In the genomic region with DNA sequence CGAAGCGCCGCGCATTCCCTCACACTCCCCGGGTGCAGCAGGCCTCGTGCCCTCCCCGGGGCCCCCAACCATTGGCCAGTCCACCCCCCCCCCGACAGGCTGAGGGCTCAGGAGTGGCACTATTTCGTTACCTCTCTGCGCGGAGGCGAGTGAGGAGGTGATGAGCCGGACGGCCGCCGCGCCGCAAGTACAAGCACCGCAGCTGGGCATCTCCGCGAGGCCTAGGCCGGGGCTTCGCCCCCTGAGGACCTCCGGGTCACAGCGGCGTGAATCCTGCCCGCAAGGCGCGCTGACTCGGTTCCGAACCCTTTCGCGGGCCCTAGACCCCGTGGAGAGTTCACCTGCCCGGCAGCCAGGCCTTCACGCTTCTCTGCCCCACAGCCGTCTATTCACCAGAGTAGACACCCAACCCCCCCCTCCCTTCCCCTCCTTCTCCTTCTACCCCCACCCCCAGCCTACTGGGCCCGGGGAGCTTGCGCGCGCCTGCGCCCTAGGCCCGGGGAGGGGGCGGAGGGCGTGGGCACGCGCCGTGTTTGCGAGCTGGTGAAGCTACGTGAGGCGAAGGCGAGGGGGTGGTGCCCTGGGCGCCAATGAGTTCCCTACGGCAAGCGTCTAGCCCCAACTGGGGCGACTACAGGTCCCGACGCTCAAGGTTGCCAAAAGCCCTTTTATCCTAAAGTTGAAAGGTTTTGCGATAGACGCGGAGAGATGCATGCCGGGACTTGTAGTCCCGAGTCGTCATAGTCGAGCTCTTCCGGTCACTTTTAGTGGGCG, we compare ENCODE assay signal across 1 cellular context.
TF ChIP-seq lines count a peak whose summit lies in the region.

A gene (minus strand): TSS at position 399 of the 774 bp plus-strand sequence. CDS start 189 bp downstream, at position 210.

TF ChIP-seq in HepG2, 621 proteins besides CTCF, POLR2A, EP300 and RAD21 (continued from another document and continues in another):
- TF ChIP-seq ZNF101 (CRISPR knock-in tag; IDR thresholded peaks at IDR 0.05; ENCODE audit: borderline replicate concordance, low read depth), result no peak
- TF ChIP-seq ZBTB20 (CRISPR knock-in tag; IDR thresholded peaks at IDR 0.05; ENCODE audit: borderline replicate concordance, low read depth), result 0 out of 2 replicates have a peak, but pooled peaks have one; percentile 62
- peak; percentile 56 for TF ChIP-seq SUZ12 (IDR thresholded peaks at IDR 0.05; ENCODE audit: low read depth, low read length)
- peak; percentile 75 for TF ChIP-seq RBM39 (IDR thresholded peaks at IDR 0.05; ENCODE audit: low read depth, low read length, poor library complexity, severe bottlenecking)
- 0 out of 2 replicates have a peak, but pooled peaks have one; percentile 32 for TF ChIP-seq KLF11 (CRISPR knock-in tag; IDR thresholded peaks at IDR 0.05)
- TF ChIP-seq HHEX (CRISPR knock-in tag; IDR thresholded peaks at IDR 0.05), result no peak; the same call in 1 of the 2 replicates
- TF ChIP-seq, protein P1, sequence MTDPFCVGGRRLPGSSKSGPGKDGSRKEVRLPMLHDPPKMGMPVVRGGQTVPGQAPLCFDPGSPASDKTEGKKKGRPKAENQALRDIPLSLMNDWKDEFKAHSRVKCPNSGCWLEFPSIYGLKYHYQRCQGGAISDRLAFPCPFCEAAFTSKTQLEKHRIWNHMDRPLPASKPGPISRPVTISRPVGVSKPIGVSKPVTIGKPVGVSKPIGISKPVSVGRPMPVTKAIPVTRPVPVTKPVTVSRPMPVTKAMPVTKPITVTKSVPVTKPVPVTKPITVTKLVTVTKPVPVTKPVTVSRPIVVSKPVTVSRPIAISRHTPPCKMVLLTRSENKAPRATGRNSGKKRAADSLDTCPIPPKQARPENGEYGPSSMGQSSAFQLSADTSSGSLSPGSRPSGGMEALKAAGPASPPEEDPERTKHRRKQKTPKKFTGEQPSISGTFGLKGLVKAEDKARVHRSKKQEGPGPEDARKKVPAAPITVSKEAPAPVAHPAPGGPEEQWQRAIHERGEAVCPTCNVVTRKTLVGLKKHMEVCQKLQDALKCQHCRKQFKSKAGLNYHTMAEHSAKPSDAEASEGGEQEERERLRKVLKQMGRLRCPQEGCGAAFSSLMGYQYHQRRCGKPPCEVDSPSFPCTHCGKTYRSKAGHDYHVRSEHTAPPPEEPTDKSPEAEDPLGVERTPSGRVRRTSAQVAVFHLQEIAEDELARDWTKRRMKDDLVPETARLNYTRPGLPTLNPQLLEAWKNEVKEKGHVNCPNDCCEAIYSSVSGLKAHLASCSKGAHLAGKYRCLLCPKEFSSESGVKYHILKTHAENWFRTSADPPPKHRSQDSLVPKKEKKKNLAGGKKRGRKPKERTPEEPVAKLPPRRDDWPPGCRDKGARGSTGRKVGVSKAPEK (CRISPR knock-in tag; IDR thresholded peaks at IDR 0.05; ENCODE audit: borderline replicate concordance), result no peak
- no peak for TF ChIP-seq FOXP1 (IDR thresholded peaks at IDR 0.05)
- TF ChIP-seq FOXP1 (CRISPR knock-in tag; IDR thresholded peaks at IDR 0.05), result peak; percentile 6; the same call in 1 of the 2 replicates
- TF ChIP-seq ZNF550 (CRISPR knock-in tag; IDR thresholded peaks at IDR 0.05; ENCODE audit: borderline replicate concordance), result no peak
- TF ChIP-seq, protein P2, sequence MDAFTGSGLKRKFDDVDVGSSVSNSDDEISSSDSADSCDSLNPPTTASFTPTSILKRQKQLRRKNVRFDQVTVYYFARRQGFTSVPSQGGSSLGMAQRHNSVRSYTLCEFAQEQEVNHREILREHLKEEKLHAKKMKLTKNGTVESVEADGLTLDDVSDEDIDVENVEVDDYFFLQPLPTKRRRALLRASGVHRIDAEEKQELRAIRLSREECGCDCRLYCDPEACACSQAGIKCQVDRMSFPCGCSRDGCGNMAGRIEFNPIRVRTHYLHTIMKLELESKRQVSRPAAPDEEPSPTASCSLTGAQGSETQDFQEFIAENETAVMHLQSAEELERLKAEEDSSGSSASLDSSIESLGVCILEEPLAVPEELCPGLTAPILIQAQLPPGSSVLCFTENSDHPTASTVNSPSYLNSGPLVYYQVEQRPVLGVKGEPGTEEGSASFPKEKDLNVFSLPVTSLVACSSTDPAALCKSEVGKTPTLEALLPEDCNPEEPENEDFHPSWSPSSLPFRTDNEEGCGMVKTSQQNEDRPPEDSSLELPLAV (CRISPR knock-in tag; conservative IDR thresholded peaks at IDR 0.05; ENCODE audit: low read depth), result no peak
- peak; percentile 59 for TF ChIP-seq RARA (CRISPR knock-in tag; IDR thresholded peaks at IDR 0.05)
- TF ChIP-seq ZNF530 (CRISPR knock-in tag; IDR thresholded peaks at IDR 0.05; ENCODE audit: low read depth), result no peak
- TF ChIP-seq, protein P3, sequence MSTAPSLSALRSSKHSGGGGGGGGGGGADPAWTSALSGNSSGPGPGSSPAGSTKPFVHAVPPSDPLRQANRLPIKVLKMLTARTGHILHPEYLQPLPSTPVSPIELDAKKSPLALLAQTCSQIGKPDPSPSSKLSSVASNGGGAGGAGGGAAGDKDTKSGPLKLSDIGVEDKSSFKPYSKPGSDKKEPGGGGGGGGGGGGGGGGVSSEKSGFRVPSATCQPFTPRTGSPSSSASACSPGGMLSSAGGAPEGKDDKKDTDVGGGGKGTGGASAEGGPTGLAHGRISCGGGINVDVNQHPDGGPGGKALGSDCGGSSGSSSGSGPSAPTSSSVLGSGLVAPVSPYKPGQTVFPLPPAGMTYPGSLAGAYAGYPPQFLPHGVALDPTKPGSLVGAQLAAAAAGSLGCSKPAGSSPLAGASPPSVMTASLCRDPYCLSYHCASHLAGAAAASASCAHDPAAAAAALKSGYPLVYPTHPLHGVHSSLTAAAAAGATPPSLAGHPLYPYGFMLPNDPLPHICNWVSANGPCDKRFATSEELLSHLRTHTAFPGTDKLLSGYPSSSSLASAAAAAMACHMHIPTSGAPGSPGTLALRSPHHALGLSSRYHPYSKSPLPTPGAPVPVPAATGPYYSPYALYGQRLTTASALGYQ (CRISPR knock-in tag; IDR thresholded peaks at IDR 0.05), result no peak
- TF ChIP-seq SRSF1 (optimal IDR thresholded peaks at IDR 0.05; ENCODE audit: low read depth, low read length), result no peak
- no peak for TF ChIP-seq ZNF460 (CRISPR knock-in tag; IDR thresholded peaks at IDR 0.05; ENCODE audit: borderline replicate concordance)
- no peak for TF ChIP-seq TAF15 (IDR thresholded peaks at IDR 0.05; ENCODE audit: low read depth, low read length, poor library complexity, severe bottlenecking)
- TF ChIP-seq PCBP1 (IDR thresholded peaks at IDR 0.05; ENCODE audit: borderline replicate concordance, low read depth, low read length), result no peak
- TF ChIP-seq, protein P4, sequence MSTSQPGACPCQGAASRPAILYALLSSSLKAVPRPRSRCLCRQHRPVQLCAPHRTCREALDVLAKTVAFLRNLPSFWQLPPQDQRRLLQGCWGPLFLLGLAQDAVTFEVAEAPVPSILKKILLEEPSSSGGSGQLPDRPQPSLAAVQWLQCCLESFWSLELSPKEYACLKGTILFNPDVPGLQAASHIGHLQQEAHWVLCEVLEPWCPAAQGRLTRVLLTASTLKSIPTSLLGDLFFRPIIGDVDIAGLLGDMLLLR (CRISPR knock-in tag; IDR thresholded peaks at IDR 0.05), result no peak
- 0 out of 2 replicates have a peak, but pooled peaks have one; percentile 46 for TF ChIP-seq ZNF747 (CRISPR knock-in tag; IDR thresholded peaks at IDR 0.05; ENCODE audit: borderline replicate concordance)
- no peak for TF ChIP-seq ZNF484 (CRISPR knock-in tag; IDR thresholded peaks at IDR 0.05; ENCODE audit: borderline replicate concordance, low read depth)
- TF ChIP-seq ZMYM4 (CRISPR knock-in tag; IDR thresholded peaks at IDR 0.05), result 0 out of 2 replicates have a peak, but pooled peaks have one; percentile 35
- peak; percentile 59; the same call in 1 of the 2 replicates for TF ChIP-seq ZNF17 (CRISPR knock-in tag; IDR thresholded peaks at IDR 0.05)
- TF ChIP-seq PRPF4 (IDR thresholded peaks at IDR 0.05; ENCODE audit: low read depth, low read length, poor library complexity, severe bottlenecking), result no peak
- TF ChIP-seq, protein P5, sequence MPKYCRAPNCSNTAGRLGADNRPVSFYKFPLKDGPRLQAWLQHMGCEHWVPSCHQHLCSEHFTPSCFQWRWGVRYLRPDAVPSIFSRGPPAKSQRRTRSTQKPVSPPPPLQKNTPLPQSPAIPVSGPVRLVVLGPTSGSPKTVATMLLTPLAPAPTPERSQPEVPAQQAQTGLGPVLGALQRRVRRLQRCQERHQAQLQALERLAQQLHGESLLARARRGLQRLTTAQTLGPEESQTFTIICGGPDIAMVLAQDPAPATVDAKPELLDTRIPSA (CRISPR knock-in tag; IDR thresholded peaks at IDR 0.05; ENCODE audit: borderline replicate concordance), result no peak
- peak; percentile 69 for TF ChIP-seq ZNF501 (CRISPR knock-in tag; IDR thresholded peaks at IDR 0.05)
- no peak for TF ChIP-seq ZBTB21 (CRISPR knock-in tag; IDR thresholded peaks at IDR 0.05)
- TF ChIP-seq RFX3 (CRISPR knock-in tag; IDR thresholded peaks at IDR 0.05), result no peak
- TF ChIP-seq NFRKB (IDR thresholded peaks at IDR 0.05), result no peak
- no peak for TF ChIP-seq MAFF (IDR thresholded peaks at IDR 0.05; ENCODE audit: low read depth, low read length)
- peak; percentile 88 for TF ChIP-seq IKZF4 (CRISPR knock-in tag; IDR thresholded peaks at IDR 0.05; ENCODE audit: borderline replicate concordance, low read depth, not compliant biosample characterization)
- no peak for TF ChIP-seq ZNF24 (IDR thresholded peaks at IDR 0.05)
- TF ChIP-seq WIZ (CRISPR knock-in tag; IDR thresholded peaks at IDR 0.05), result no peak
- TF ChIP-seq, protein P6, sequence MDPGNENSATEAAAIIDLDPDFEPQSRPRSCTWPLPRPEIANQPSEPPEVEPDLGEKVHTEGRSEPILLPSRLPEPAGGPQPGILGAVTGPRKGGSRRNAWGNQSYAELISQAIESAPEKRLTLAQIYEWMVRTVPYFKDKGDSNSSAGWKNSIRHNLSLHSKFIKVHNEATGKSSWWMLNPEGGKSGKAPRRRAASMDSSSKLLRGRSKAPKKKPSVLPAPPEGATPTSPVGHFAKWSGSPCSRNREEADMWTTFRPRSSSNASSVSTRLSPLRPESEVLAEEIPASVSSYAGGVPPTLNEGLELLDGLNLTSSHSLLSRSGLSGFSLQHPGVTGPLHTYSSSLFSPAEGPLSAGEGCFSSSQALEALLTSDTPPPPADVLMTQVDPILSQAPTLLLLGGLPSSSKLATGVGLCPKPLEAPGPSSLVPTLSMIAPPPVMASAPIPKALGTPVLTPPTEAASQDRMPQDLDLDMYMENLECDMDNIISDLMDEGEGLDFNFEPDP (CRISPR knock-in tag; conservative IDR thresholded peaks at IDR 0.05), result no peak
- no peak for TF ChIP-seq NFIB (CRISPR knock-in tag; IDR thresholded peaks at IDR 0.05; ENCODE audit: borderline replicate concordance)
- TF ChIP-seq, protein P7, sequence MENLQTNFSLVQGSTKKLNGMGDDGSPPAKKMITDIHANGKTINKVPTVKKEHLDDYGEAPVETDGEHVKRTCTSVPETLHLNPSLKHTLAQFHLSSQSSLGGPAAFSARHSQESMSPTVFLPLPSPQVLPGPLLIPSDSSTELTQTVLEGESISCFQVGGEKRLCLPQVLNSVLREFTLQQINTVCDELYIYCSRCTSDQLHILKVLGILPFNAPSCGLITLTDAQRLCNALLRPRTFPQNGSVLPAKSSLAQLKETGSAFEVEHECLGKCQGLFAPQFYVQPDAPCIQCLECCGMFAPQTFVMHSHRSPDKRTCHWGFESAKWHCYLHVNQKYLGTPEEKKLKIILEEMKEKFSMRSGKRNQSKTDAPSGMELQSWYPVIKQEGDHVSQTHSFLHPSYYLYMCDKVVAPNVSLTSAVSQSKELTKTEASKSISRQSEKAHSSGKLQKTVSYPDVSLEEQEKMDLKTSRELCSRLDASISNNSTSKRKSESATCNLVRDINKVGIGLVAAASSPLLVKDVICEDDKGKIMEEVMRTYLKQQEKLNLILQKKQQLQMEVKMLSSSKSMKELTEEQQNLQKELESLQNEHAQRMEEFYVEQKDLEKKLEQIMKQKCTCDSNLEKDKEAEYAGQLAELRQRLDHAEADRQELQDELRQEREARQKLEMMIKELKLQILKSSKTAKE (CRISPR knock-in tag; IDR thresholded peaks at IDR 0.05; ENCODE audit: borderline replicate concordance), result no peak
- peak; percentile 49 for TF ChIP-seq GABPA (IDR thresholded peaks at IDR 0.05; ENCODE audit: low read depth, low read length)
- peak; percentile 91 for TF ChIP-seq GABPA (CRISPR knock-in tag; IDR thresholded peaks at IDR 0.05; ENCODE audit: low read depth)
- TF ChIP-seq, protein P8, sequence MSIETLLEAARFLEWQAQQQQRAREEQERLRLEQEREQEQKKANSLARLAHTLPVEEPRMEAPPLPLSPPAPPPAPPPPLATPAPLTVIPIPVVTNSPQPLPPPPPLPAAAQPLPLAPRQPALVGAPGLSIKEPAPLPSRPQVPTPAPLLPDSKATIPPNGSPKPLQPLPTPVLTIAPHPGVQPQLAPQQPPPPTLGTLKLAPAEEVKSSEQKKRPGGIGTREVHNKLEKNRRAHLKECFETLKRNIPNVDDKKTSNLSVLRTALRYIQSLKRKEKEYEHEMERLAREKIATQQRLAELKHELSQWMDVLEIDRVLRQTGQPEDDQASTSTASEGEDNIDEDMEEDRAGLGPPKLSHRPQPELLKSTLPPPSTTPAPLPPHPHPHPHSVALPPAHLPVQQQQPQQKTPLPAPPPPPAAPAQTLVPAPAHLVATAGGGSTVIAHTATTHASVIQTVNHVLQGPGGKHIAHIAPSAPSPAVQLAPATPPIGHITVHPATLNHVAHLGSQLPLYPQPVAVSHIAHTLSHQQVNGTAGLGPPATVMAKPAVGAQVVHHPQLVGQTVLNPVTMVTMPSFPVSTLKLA (IDR thresholded peaks at IDR 0.05), result peak; percentile 56
- TF ChIP-seq HOXA5 (CRISPR knock-in tag; IDR thresholded peaks at IDR 0.05), result 0 out of 2 replicates have a peak, but pooled peaks have one; percentile 27
- TF ChIP-seq AGO2 (optimal IDR thresholded peaks at IDR 0.05; ENCODE audit: low read depth, low read length), result peak; percentile 58
- peak; percentile 34 for TF ChIP-seq ZNF563 (CRISPR knock-in tag; IDR thresholded peaks at IDR 0.05)
- TF ChIP-seq ZNF253 (CRISPR knock-in tag; IDR thresholded peaks at IDR 0.05; ENCODE audit: borderline replicate concordance), result no peak
- peak; percentile 67 for TF ChIP-seq HNRNPK (IDR thresholded peaks at IDR 0.05; ENCODE audit: low read depth, low read length, poor library complexity, severe bottlenecking)
- TF ChIP-seq ZNF598 (CRISPR knock-in tag; IDR thresholded peaks at IDR 0.05; ENCODE audit: borderline replicate concordance), result no peak
- TF ChIP-seq, protein P9, sequence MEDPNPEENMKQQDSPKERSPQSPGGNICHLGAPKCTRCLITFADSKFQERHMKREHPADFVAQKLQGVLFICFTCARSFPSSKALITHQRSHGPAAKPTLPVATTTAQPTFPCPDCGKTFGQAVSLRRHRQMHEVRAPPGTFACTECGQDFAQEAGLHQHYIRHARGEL (CRISPR knock-in tag; IDR thresholded peaks at IDR 0.05), result no peak
- no peak for TF ChIP-seq HDAC6 (IDR thresholded peaks at IDR 0.05; ENCODE audit: low read depth, low read length)
- TF ChIP-seq ZNF644 (CRISPR knock-in tag; IDR thresholded peaks at IDR 0.05; ENCODE audit: low read depth), result no peak
- TF ChIP-seq ZNF333 (CRISPR knock-in tag; IDR thresholded peaks at IDR 0.05; ENCODE audit: borderline replicate concordance), result no peak
- TF ChIP-seq, protein P10, sequence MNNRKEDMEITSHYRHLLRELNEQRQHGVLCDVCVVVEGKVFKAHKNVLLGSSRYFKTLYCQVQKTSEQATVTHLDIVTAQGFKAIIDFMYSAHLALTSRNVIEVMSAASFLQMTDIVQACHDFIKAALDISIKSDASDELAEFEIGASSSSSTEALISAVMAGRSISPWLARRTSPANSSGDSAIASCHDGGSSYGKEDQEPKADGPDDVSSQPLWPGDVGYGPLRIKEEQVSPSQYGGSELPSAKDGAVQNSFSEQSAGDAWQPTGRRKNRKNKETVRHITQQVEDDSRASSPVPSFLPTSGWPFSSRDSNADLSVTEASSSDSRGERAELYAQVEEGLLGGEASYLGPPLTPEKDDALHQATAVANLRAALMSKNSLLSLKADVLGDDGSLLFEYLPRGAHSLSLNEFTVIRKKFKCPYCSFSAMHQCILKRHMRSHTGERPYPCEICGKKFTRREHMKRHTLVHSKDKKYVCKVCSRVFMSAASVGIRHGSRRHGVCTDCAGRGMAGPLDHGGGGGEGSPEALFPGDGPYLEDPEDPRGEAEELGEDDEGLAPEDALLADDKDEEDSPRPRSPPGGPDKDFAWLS (CRISPR knock-in tag; IDR thresholded peaks at IDR 0.05; ENCODE audit: borderline replicate concordance), result no peak
